15 cellular contexts compared by ENCODE assay signal in genomic region chr4:168999836-169000235, GRCh38.
"Had no signal": no experiment of that assay in that cellular context is flagged by ENCODE, and none has a peak within 500 bp of the region (broad histone marks: within the 10 kb centered on the region; RNA-seq: fewer than 3 reads in every experiment).

No MANE protein-coding gene starts in this region.

- H3K27me3 ChIP-seq: cardiac muscle cell had no signal

- FAIRE-seq: small intestine had no signal

- H3K9me3 ChIP-seq: mucosa of descending colon had no signal

- H3K27ac ChIP-seq: cardiac muscle cell had no signal

- H3K27ac Mint-ChIP-seq: activated CD4-positive, alpha-beta memory T cell treated with anti-CD3 and anti-CD28 coated beads for 36 hours; activated naive CD8-positive, alpha-beta T cell treated with anti-CD3 and anti-CD28 coated beads, Interleukin-2, amount 10 ng/mL, durations not matched to agents 7 days and 5 days; natural killer cell treated with Interleukin-12 subunit alpha and Interleukin-12 subunit beta and Interleukin-15 and Interleukin-18, amount 100 ng/mL, for 72 hours; stimulated activated effector memory CD8-positive, alpha-beta T cell treated with anti-CD3 and anti-CD28 coated beads, Interleukin-12 subunit alpha, Interleukin-12 subunit beta, amount 100 ng/mL, for 72 hours had no signal

- H3K9me3 Mint-ChIP-seq: activated CD4-positive, alpha-beta memory T cell treated with anti-CD3 and anti-CD28 coated beads for 36 hours; activated naive CD8-positive, alpha-beta T cell treated with anti-CD3 and anti-CD28 coated beads, Interleukin-2, amount 10 ng/mL, durations not matched to agents 7 days and 5 days; natural killer cell treated with Interleukin-12 subunit alpha and Interleukin-12 subunit beta and Interleukin-15 and Interleukin-18, amount 100 ng/mL, for 72 hours; stimulated activated effector memory CD8-positive, alpha-beta T cell treated with anti-CD3 and anti-CD28 coated beads, Interleukin-12 subunit alpha, Interleukin-12 subunit beta, amount 100 ng/mL, for 72 hours had no signal

- ATAC-seq: mucosa of descending colon; natural killer cell treated with Interleukin-12 subunit alpha and Interleukin-12 subunit beta and Interleukin-15 and Interleukin-18, amount 100 ng/mL, for 72 hours; stimulated activated effector memory CD8-positive, alpha-beta T cell treated with anti-CD3 and anti-CD28 coated beads, Interleukin-12 subunit alpha, Interleukin-12 subunit beta, amount 100 ng/mL, for 72 hours had no signal

- H3K4me3 ChIP-seq: cardiac muscle cell, mucosa of descending colon had no signal

- H3K4me1 Mint-ChIP-seq: activated naive CD8-positive, alpha-beta T cell treated with anti-CD3 and anti-CD28 coated beads, Interleukin-2, amount 10 ng/mL, durations not matched to agents 7 days and 5 days; stimulated activated effector memory CD8-positive, alpha-beta T cell treated with anti-CD3 and anti-CD28 coated beads, Interleukin-12 subunit alpha, Interleukin-12 subunit beta, amount 100 ng/mL, for 72 hours had no signal

- DNase-seq: activated CD4-positive, alpha-beta memory T cell treated with anti-CD3 and anti-CD28 coated beads for 36 hours; activated gamma-delta T cell treated with Interleukin-2 at 50 U/mL for 16 hours; activated naive CD8-positive, alpha-beta T cell treated with anti-CD3 and anti-CD28 coated beads, Interleukin-2, amount 10 ng/mL, durations not matched to agents 7 days and 5 days; activated T-cell treated with anti-CD3 and anti-CD28 coated beads, Interleukin-2, amount 50 U/mL, for 48 hours; anterior cingulate cortex; cortex of kidney; effector memory CD4-positive, alpha-beta T cell; mucosa of descending colon; retina; small intestine; T-helper 9 cell; trophoblast cell had no signal

- H3K4me3 Mint-ChIP-seq: activated CD4-positive, alpha-beta memory T cell treated with anti-CD3 and anti-CD28 coated beads for 36 hours; activated naive CD8-positive, alpha-beta T cell treated with anti-CD3 and anti-CD28 coated beads, Interleukin-2, amount 10 ng/mL, durations not matched to agents 7 days and 5 days; natural killer cell treated with Interleukin-12 subunit alpha and Interleukin-12 subunit beta and Interleukin-15 and Interleukin-18, amount 100 ng/mL, for 72 hours; stimulated activated effector memory CD8-positive, alpha-beta T cell treated with anti-CD3 and anti-CD28 coated beads, Interleukin-12 subunit alpha, Interleukin-12 subunit beta, amount 100 ng/mL, for 72 hours had no signal

- H3K27me3 Mint-ChIP-seq: activated CD4-positive, alpha-beta memory T cell treated with anti-CD3 and anti-CD28 coated beads for 36 hours; activated naive CD8-positive, alpha-beta T cell treated with anti-CD3 and anti-CD28 coated beads, Interleukin-2, amount 10 ng/mL, durations not matched to agents 7 days and 5 days; natural killer cell treated with Interleukin-12 subunit alpha and Interleukin-12 subunit beta and Interleukin-15 and Interleukin-18, amount 100 ng/mL, for 72 hours had no signal
